28 cellular contexts compared by ENCODE assay signal in the genomic region with DNA sequence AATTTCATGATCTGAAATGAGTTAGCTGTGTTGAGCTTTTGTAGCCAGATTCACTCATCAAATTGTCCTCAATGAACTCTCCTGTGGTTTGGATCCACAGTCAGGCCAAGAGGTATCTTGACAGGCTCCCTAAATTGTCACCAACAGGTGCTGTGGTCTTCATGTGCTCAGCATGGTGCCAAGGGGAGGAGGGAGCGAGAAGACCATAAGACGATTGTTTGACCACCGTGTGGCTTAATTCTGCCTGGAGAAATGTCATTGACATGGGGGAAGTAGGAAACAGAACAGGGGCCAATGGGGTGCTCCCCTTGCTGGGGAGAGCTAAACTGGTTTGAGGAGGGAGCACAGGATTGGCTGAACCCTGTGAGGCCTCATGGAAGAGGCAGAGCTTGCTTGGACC.
"Had no signal": no experiment of that assay in that cellular context is flagged by ENCODE, and none has a peak within 500 bp of the region (broad histone marks: within the 10 kb centered on the region; RNA-seq: fewer than 3 reads in every experiment).

No MANE protein-coding gene starts in this region.

- H3K36me3 ChIP-seq: adrenal gland, brain microvascular endothelial cell, WERI-Rb-1 had no signal

- H3K4me3 ChIP-seq: adrenal gland, body of pancreas had no signal

- DNase-seq: activated CD4-positive, alpha-beta memory T cell treated with anti-CD3 and anti-CD28 coated beads, Interleukin-2, amount 10 ng/mL, durations not matched to agents 7 days and 5 days; activated CD4-positive, alpha-beta T cell treated with anti-CD3 and anti-CD28 coated beads for 1 hour; activated CD4-positive, alpha-beta T cell treated with anti-CD3 and anti-CD28 coated beads for 36 hours; activated CD4-positive, alpha-beta T cell treated with anti-CD3 and anti-CD28 coated beads for 48 hours; activated CD4-positive, alpha-beta T cell treated with anti-CD3 and anti-CD28 coated beads, Interleukin-2, amount 10 ng/mL, durations not matched to agents 7 days and 5 days; activated CD4-positive, alpha-beta T cell treated with anti-CD3 and anti-CD28 coated beads, Interleukin-2, amount 50 U/mL, for 48 hours; activated CD4-positive, CD25-positive, alpha-beta regulatory T cell; activated CD8-positive, alpha-beta memory T cell treated with anti-CD3 and anti-CD28 coated beads for 24 hours; activated CD8-positive, alpha-beta memory T cell treated with anti-CD3 and anti-CD28 coated beads, Interleukin-2, amount 10 ng/mL, durations not matched to agents 7 days and 5 days; activated CD8-positive, alpha-beta memory T cell treated with anti-CD3 and anti-CD28 coated beads, Interleukin-2, amount 50 U/mL, for 48 hours; activated CD8-positive, alpha-beta T cell treated with anti-CD3 and anti-CD28 coated beads, Interleukin-2, amount 10 ng/mL, durations not matched to agents 7 days and 5 days; activated effector memory CD4-positive, alpha-beta T cell treated with Interleukin-2 at 50 U/mL for 16 hours; activated gamma-delta T cell; activated naive CD4-positive, alpha-beta T cell treated with anti-CD3 and anti-CD28 coated beads, Interleukin-2, amount 50 U/mL, for 16 hours; activated naive CD4-positive, alpha-beta T cell treated with Interleukin-2 at 50 U/mL for 16 hours; activated naive CD8-positive, alpha-beta T cell treated with anti-CD3 and anti-CD28 coated beads for 36 hours; activated T-cell treated with anti-CD3 and anti-CD28 coated beads, Interleukin-2, amount 50 U/mL, for 24 hours; activated T-cell treated with anti-CD3 and anti-CD28 coated beads, Interleukin-2, amount 50 U/mL, for 48 hours; adrenal gland; amniotic stem cell; aorta; body of pancreas; brain microvascular endothelial cell; central memory CD4-positive, alpha-beta T cell; T-helper 1 cell; T-helper 2 cell; T-helper 9 cell; WERI-Rb-1 had no signal

- H3K27ac ChIP-seq: adrenal gland, body of pancreas, brain microvascular endothelial cell, WERI-Rb-1 had no signal

- H3K27me3 ChIP-seq: adrenal gland, body of pancreas had no signal

- H3K4me1 ChIP-seq: adrenal gland, body of pancreas had no signal

- H3K9me3 ChIP-seq: adrenal gland, body of pancreas had no signal
